Comparison of ENCODE assay signal across 15 cellular contexts in genomic region chr14:54839681-54840080, GRCh38.
DNase-seq lines count a peak whose midpoint lies in the region; ATAC-seq and TF ChIP-seq lines count a peak whose summit lies in the region.
"Had no signal": no experiment of that assay in that cellular context is flagged by ENCODE, and none has a peak within 500 bp of the region (broad histone marks: within the 10 kb centered on the region; RNA-seq: fewer than 3 reads in every experiment).

No MANE protein-coding gene starts in this region.

- no peaks in the 10 kb centered on the region for H3K36me3 ChIP-seq in GM23248 (ENCODE audit: low read depth)
- no peaks in the 10 kb centered on the region for H3K36me3 ChIP-seq in gastrocnemius medialis

- peaks cover 14% of the 10 kb centered on the region for H3K4me1 Mint-ChIP-seq in MCF 10A (ENCODE audit: insufficient read depth, unreplicated experiment)
- H3K4me1 Mint-ChIP-seq: activated CD8-positive, alpha-beta memory T cell treated with anti-CD3 and anti-CD28 coated beads, Interleukin-2, amount 10 ng/mL, durations not matched to agents 7 days and 5 days had no signal

- H3K9me2 ChIP-seq in GM23248 (ENCODE audit: insufficient read depth): no peaks in the 10 kb centered on the region

- H3K9ac ChIP-seq in GM23248: no peak overlapping the region
- H3K9ac ChIP-seq: parathyroid adenoma had no signal

- H3K27me3 ChIP-seq in GM23248 (replicated peaks; ENCODE audit: insufficient read depth) (no peaks in the 10 kb centered on the region), right cardiac atrium (ENCODE audit: control insufficient read depth, insufficient read depth) (no peaks in the 10 kb centered on the region), gastrocnemius medialis (no peaks in the 10 kb centered on the region)

- 22 to 31% methylated on average over 2 of the region's 2 CpGs for WGBS in GM23248 (ENCODE audit: low coverage in 1 of 2, low lambda C conversion rate in 2 of 2, missing lambda C conversion rate in 2 of 2), 2 experiments
- 69% methylated on average over 2 of the region's 2 CpGs for WGBS in right cardiac atrium

- no peak for TF ChIP-seq POLR2A in gastrocnemius medialis (IDR thresholded peaks at IDR 0.05)

- BruUV-seq in MCF 10A (replicated peaks; lab: Mats Ljungman, UMichigan): no TSS peak

- POLR2A ChIA-PET in MCF 10A (lab: Yijun Ruan, JAX): no interaction called here

- no peaks in the 10 kb centered on the region for H3K9me3 Mint-ChIP-seq in MCF 10A (ENCODE audit: unreplicated experiment)

- CTCF ChIA-PET in MCF 10A (lab: Yijun Ruan, JAX): interaction anchor here (0.6 kb wide), 1 partner anchor 49 kb away, joined by 3 read pairs; no protein-coding TSS in a partner anchor

- no peak overlapping the region for H2AFZ ChIP-seq in GM23248
- H2AFZ ChIP-seq: parathyroid adenoma had no signal

- no peaks in the 10 kb centered on the region for H3K27me3 Mint-ChIP-seq in MCF 10A (ENCODE audit: insufficient read depth, unreplicated experiment)
- H3K27me3 Mint-ChIP-seq: activated CD8-positive, alpha-beta memory T cell treated with anti-CD3 and anti-CD28 coated beads, Interleukin-2, amount 10 ng/mL, durations not matched to agents 7 days and 5 days had no signal

- H3F3A ChIP-seq in GM23248 (ENCODE audit: insufficient read depth): no peaks in the 10 kb centered on the region

- H3K9me3 ChIP-seq in GM23248 (ENCODE audit: low read depth) (no peaks in the 10 kb centered on the region), right cardiac atrium (ENCODE audit: control insufficient read depth, low read length) (no peaks in the 10 kb centered on the region), gastrocnemius medialis (no peaks in the 10 kb centered on the region)

- H4K20me1 ChIP-seq in GM23248 (ENCODE audit: insufficient read depth): no peaks in the 10 kb centered on the region

- ATAC-seq in right cardiac atrium (peak; percentile 60 to 68), gastrocnemius medialis (peak; percentile 73 to 88), GM19328 (IDR thresholded peaks at IDR 0.05; ENCODE audit: unreplicated experiment) (no peak), HG02588 (IDR thresholded peaks at IDR 0.05; ENCODE audit: unreplicated experiment) (no peak)
- ATAC-seq: activated CD8-positive, alpha-beta memory T cell treated with anti-CD3 and anti-CD28 coated beads, Interleukin-2, amount 10 ng/mL, durations not matched to agents 7 days and 5 days had no signal

- H3K36me3 Mint-ChIP-seq in MCF 10A (ENCODE audit: insufficient read depth, unreplicated experiment): no peaks in the 10 kb centered on the region

- intact Hi-C loops in MCF 10A (cut with micrococcal nuclease) (no loop called here), right cardiac atrium (cut with DNase I) (no loop called here), gastrocnemius medialis (cut with DNase I; ENCODE audit: low total_unique reads) (no loop called here)

- H3K4me2 ChIP-seq in GM23248 (ENCODE audit: unreplicated experiment): no peak overlapping the region

- in situ Hi-C loops in GM23248 (cut with MboI): no loop called here
- in situ Hi-C loops in gastrocnemius medialis (cut with MboI; ENCODE audit: low sequenced_read_pairs in 4 of 4): no loop called here

- H3K79me2 ChIP-seq in GM23248 (ENCODE audit: insufficient read depth): no peaks in the 10 kb centered on the region
- H3K79me2 ChIP-seq: parathyroid adenoma had no signal

- no peak for TF ChIP-seq CTCF in MCF 10A (IDR thresholded peaks at IDR 0.05; ENCODE audit: unreplicated experiment)
- no peak for TF ChIP-seq CTCF in gastrocnemius medialis (IDR thresholded peaks at IDR 0.05 in 4 of 5, conservative IDR thresholded peaks at IDR 0.05 in 1 of 5)

- H3K27ac ChIP-seq in GM23248 (no peak overlapping the region), right cardiac atrium (ENCODE audit: low read length) (peak overlapping the region; percentile 27), gastrocnemius medialis (peak overlapping the region; percentile 33 to 66 (median 44))
- H3K27ac ChIP-seq: parathyroid adenoma, VCaP had no signal

- H3K4me3 ChIP-seq in GM23248: no peak overlapping the region
- H3K4me3 ChIP-seq in right cardiac atrium (ENCODE audit: low read length): no peak overlapping the region
- H3K4me3 ChIP-seq in gastrocnemius medialis: no peak overlapping the region

- no peak overlapping the region for H3K4me3 Mint-ChIP-seq in MCF 10A (ENCODE audit: unreplicated experiment)
- H3K4me3 Mint-ChIP-seq: activated CD8-positive, alpha-beta memory T cell treated with anti-CD3 and anti-CD28 coated beads, Interleukin-2, amount 10 ng/mL, durations not matched to agents 7 days and 5 days had no signal

- H3K4me1 ChIP-seq in GM23248 (ENCODE audit: insufficient read depth) (no peaks in the 10 kb centered on the region), right cardiac atrium (ENCODE audit: control insufficient read depth, insufficient read depth, low read length) (no peaks in the 10 kb centered on the region), gastrocnemius medialis (no peaks in the 10 kb centered on the region)
- H3K4me1 ChIP-seq: parathyroid adenoma had no signal

- peak; percentile 37 for DNase-seq in GM23248
- DNase-seq in MCF 10A (ENCODE audit: unreplicated experiment): peak; percentile 58
- DNase-seq in right cardiac atrium: peak in 1 of 3 donors; percentile 21
- DNase-seq in gastrocnemius medialis: peak; percentile 28 to 69
- DNase-seq in stimulated activated CD4-positive, alpha-beta T cell treated with anti-CD3 and anti-CD28 coated beads, Interleukin-4, amount 100 ng/mL, for 24 hours: no peak
- no peak for DNase-seq in SW 1271 (lab: John Stamatoyannopoulos, UW)
- DNase-seq: activated CD8-positive, alpha-beta memory T cell treated with anti-CD3 and anti-CD28 coated beads, Interleukin-2, amount 10 ng/mL, durations not matched to agents 7 days and 5 days; activated gamma-delta T cell treated with Interleukin-2 at 50 U/mL for 16 hours; DMS 273 treated with DMSO at 0.1 percent for 48 hours; islet precursor cell; NCI-H2081 treated with DMSO at 0.1 percent for 48 hours had no signal

- H3K27ac Mint-ChIP-seq in MCF 10A (ENCODE audit: low read depth, unreplicated experiment): peak overlapping the region; percentile 82
- H3K27ac Mint-ChIP-seq: activated CD8-positive, alpha-beta memory T cell treated with anti-CD3 and anti-CD28 coated beads, Interleukin-2, amount 10 ng/mL, durations not matched to agents 7 days and 5 days had no signal

Comparison
In these comparisons a context has a peak if more than half of its experiments do, and no peak if none do; other contexts are left out.
1. DNase-seq: peak in GM23248 (single experiment), MCF 10A (single experiment) and gastrocnemius medialis (2 of 2); none in stimulated activated CD4-positive, alpha-beta T cell treated with anti-CD3 and anti-CD28 coated beads, Interleukin-4, amount 100 ng/mL, for 24 hours (single experiment) and SW 1271 (0 of 2).
2. ATAC-seq: peak in right cardiac atrium (2 of 2) and gastrocnemius medialis (2 of 2); none in GM19328 (single experiment) and HG02588 (single experiment).